Comparison of ENCODE assay signal across 23 cellular contexts in genomic region chr18:78610179-78610578, GRCh38.
A peak's percentile ranks its signal among the peaks of the same experiment; 100 is the strongest.
DNase-seq lines count a peak whose midpoint lies in the region; ATAC-seq, FAIRE-seq and TF ChIP-seq lines count a peak whose summit lies in the region.
"Had no signal": no experiment of that assay in that cellular context is flagged by ENCODE, and none has a peak within 500 bp of the region (broad histone marks: within the 10 kb centered on the region; RNA-seq: fewer than 3 reads in every experiment).

No MANE protein-coding gene starts in this region.

- H3K79me1 ChIP-seq in H9 (ENCODE audit: insufficient read depth, low read depth, low read length, poor library complexity, severe bottlenecking) (no peaks in the 10 kb centered on the region), H1 (ENCODE audit: low read depth, low read length) (no peaks in the 10 kb centered on the region)

- no peak overlapping the region for H4K5ac ChIP-seq in H9 (ENCODE audit: insufficient read length, low read depth, low read length)
- H4K5ac ChIP-seq in H1 (ENCODE audit: insufficient read length, low read depth, low read length) = no peak overlapping the region

- intact Hi-C loops in spleen (cut with DNase I; ENCODE audit: low total_unique reads) = no loop called here

- no peak overlapping the region for H2AFZ ChIP-seq in H9 (ENCODE audit: low read length)
- H2AFZ ChIP-seq in H1 (ENCODE audit: low read length) = no peak overlapping the region
- H2AFZ ChIP-seq: GM23338 had no signal

- 0 out of 4 replicates have a peak, but pooled peaks cover 0 to 5% of the 10 kb centered on the region in 2 experiments for H3K4me1 Mint-ChIP-seq in H9
- H3K4me1 Mint-ChIP-seq: B cell; CD8-positive, alpha-beta memory T cell; GM23338 had no signal

- H3K4me1 ChIP-seq in H9 (ENCODE audit: insufficient read depth, low read length) = no peaks in the 10 kb centered on the region
- H3K4me1 ChIP-seq in H1 (replicated peaks in 1 of 4; ENCODE audit: control insufficient read depth in 3 of 4, insufficient read depth in 4 of 4, low read length in 3 of 4) = no peaks in the 10 kb centered on the region
- no peaks in the 10 kb centered on the region for H3K4me1 ChIP-seq in spleen
- H3K4me1 ChIP-seq: BLaER1 had no signal

- no peak overlapping the region for H4K8ac ChIP-seq in H9 (replicated peaks; ENCODE audit: insufficient read length, low read depth, low read length)
- peak overlapping the region; percentile 71; the same call in 1 of the 2 replicates for H4K8ac ChIP-seq in H1 (ENCODE audit: extremely low read depth, insufficient read depth, low read length)

- H2BK20ac ChIP-seq in H9 (ENCODE audit: low read depth, low read length, poor library complexity, severe bottlenecking) = no peak overlapping the region
- H2BK20ac ChIP-seq in H1 (ENCODE audit: low read length) = no peak overlapping the region

- H3K36me3 Mint-ChIP-seq in H9 (ENCODE audit: insufficient read depth in 1 of 3, low read depth in 3 of 3) = peaks cover 0 to 2% (median 0%) of the 10 kb centered on the region in 3 experiments; a peak in 2 of 7 replicates

- H4K20me1 ChIP-seq in H9 (ENCODE audit: control insufficient read depth, insufficient read depth, insufficient read length) (no peaks in the 10 kb centered on the region), H1 (replicated peaks in 1 of 2; ENCODE audit: control insufficient read depth in 1 of 2, insufficient read depth in 2 of 2, low read length in 2 of 2) (peaks cover 0 to 10% of the 10 kb centered on the region in 2 experiments)
- H4K20me1 ChIP-seq: BLaER1 had no signal

- H2BK5ac ChIP-seq in H9 (ENCODE audit: insufficient read length, low read length) (no peak overlapping the region), H1 (ENCODE audit: low read depth, low read length) (no peak overlapping the region)

- no CpG with 5 or more reads among the region's 12 CpGs for whole genome bisulfite sequencing in H9 (ENCODE audit: extremely low coverage, insufficient read length, low lambda C conversion rate)
- WGBS in H1 (ENCODE audit: extremely low coverage in 1 of 2, insufficient coverage in 1 of 2, insufficient read length in 1 of 2, insufficient replicate concordance in 2 of 2, low coverage in 1 of 2, low lambda C conversion rate in 2 of 2, missing lambda C conversion rate in 1 of 2), 2 experiments = 97% methylated on average over 12 of the region's 12 CpGs; no CpG with 5 or more reads in 1 of the 2 experiments
- 76 to 83% (median 79%) methylated on average over 10 to 12 of the region's 12 CpGs for WGBS in spleen, 5 donors

- no peak overlapping the region for H3K23ac ChIP-seq in H9 (ENCODE audit: insufficient read length, low read depth, low read length)
- H3K23ac ChIP-seq in H1 (ENCODE audit: insufficient read length) = no peak overlapping the region

- peak overlapping the region in 1 of 3 experiments; percentile 17; a peak in 1 of 7 replicates for H3K27ac Mint-ChIP-seq in H9
- H3K27ac Mint-ChIP-seq: B cell; CD4-positive, alpha-beta T cell; GM23338 had no signal

- H3K18ac ChIP-seq in H9 (ENCODE audit: insufficient read length, low read depth, low read length) (no peak overlapping the region), H1 (ENCODE audit: extremely low read depth, low read length) (no peak overlapping the region)

- H2BK15ac ChIP-seq in H9 (ENCODE audit: low read depth, low read length) (no peak overlapping the region), H1 (ENCODE audit: low read length) (peak overlapping the region; percentile 72; the same call in 1 of the 2 replicates)

- POLR2A ChIA-PET in H1 (lab: Charles Lee; ENCODE audit: partially characterized antibody) = no interaction called here

- no peak overlapping the region for H3T11ph ChIP-seq in H9 (ENCODE audit: low read length)

- H3K4me3 ChIP-seq in H1 (ENCODE audit: extremely low read depth in 1 of 4, insufficient read depth in 2 of 4, low read depth in 3 of 4, low read length in 4 of 4) = no peak overlapping the region
- no peak overlapping the region for H3K4me3 ChIP-seq in spleen
- no peak overlapping the region for H3K4me3 ChIP-seq in MG63
- H3K4me3 ChIP-seq: BLaER1, GM12878, GM23338 had no signal

- H3K4me2 ChIP-seq in H9 (ENCODE audit: insufficient read depth, insufficient read length, low read length) = no peak overlapping the region
- no peak overlapping the region for H3K4me2 ChIP-seq in H1 (ENCODE audit: insufficient read depth in 1 of 2, low read depth in 2 of 2, low read length in 2 of 2)
- H3K4me2 ChIP-seq: BLaER1, GM23338 had no signal

- H3K4ac ChIP-seq in H9 (ENCODE audit: low read depth, low read length) (no peak overlapping the region), H1 (replicated peaks; ENCODE audit: insufficient read length, low read depth, low read length) (no peak overlapping the region)

- H2BK120ac ChIP-seq in H9 (ENCODE audit: low read depth, low read length, poor library complexity, severe bottlenecking) = no peak overlapping the region
- H2BK120ac ChIP-seq in H1 (replicated peaks; ENCODE audit: low read depth, low read length) = no peak overlapping the region

- TF ChIP-seq CTCF in H9 (conservative IDR thresholded peaks at IDR 0.05) = no peak
- TF ChIP-seq CTCF in H1 (IDR thresholded peaks at IDR 0.05; ENCODE audit: control extremely low read depth in 1 of 3, insufficient read depth in 1 of 3, low read depth in 1 of 3, low read length in 3 of 3) = no peak
- no peak for TF ChIP-seq CTCF in spleen (IDR thresholded peaks at IDR 0.05 in 8 of 11, conservative IDR thresholded peaks at IDR 0.05 in 3 of 11)

- H3K79me2 ChIP-seq in H9 (ENCODE audit: insufficient read depth, low read length) = no peaks in the 10 kb centered on the region
- no peaks in the 10 kb centered on the region for H3K79me2 ChIP-seq in H1 (ENCODE audit: control insufficient read depth in 1 of 2, insufficient read depth in 2 of 2, low read length in 2 of 2)

- H3K9me3 Mint-ChIP-seq in H9 = peaks cover 4 to 9% of the 10 kb centered on the region in 2 experiments; a peak in 4 of 5 replicates

- no peak overlapping the region; a peak in 1 of 5 replicates for H3K4me3 Mint-ChIP-seq in H9
- H3K4me3 Mint-ChIP-seq: B cell; CD4-positive, alpha-beta T cell; CD8-positive, alpha-beta memory T cell; GM23338 had no signal

- H4K91ac ChIP-seq in H9 (ENCODE audit: insufficient read length, low read depth, low read length) = no peak overlapping the region
- H4K91ac ChIP-seq in H1 (replicated peaks; ENCODE audit: insufficient read length, low read length) = peak overlapping the region; percentile 0

- no peak overlapping the region for H3K56ac ChIP-seq in H9 (ENCODE audit: insufficient read length, low read depth, low read length)
- no peak overlapping the region for H3K56ac ChIP-seq in H1 (replicated peaks; ENCODE audit: insufficient read length, low read depth, low read length)

- H3K14ac ChIP-seq in H9 (ENCODE audit: insufficient read depth, low read length) (no peak overlapping the region), H1 (ENCODE audit: insufficient read length) (no peak overlapping the region)

- peaks cover 2% of the 10 kb centered on the region; the same call in 1 of the 2 replicates for H3K27me3 Mint-ChIP-seq in H9 (ENCODE audit: low read depth)
- H3K27me3 Mint-ChIP-seq: B cell; CD4-positive, alpha-beta T cell had no signal

- H3K9ac ChIP-seq in H9 (ENCODE audit: extremely low read depth, insufficient read length, low read length) (no peak overlapping the region), H1 (replicated peaks in 1 of 4; ENCODE audit: extremely low read depth in 1 of 4, low read depth in 3 of 4, low read length in 3 of 4) (no peak overlapping the region)
- H3K9ac ChIP-seq: BLaER1 had no signal

- peak; percentile 6 for DNase-seq in H9
- no peak for DNase-seq in H1 (ENCODE audit: low read depth in 1 of 2, low spot score in 2 of 2)
- peak; percentile 73 for DNase-seq in mesenteric fat pad (ENCODE audit: low spot score)
- peak; percentile 51 for DNase-seq in spleen
- DNase-seq in activated T-cell treated with anti-CD3 and anti-CD28 coated beads, Interleukin-2, amount 50 U/mL, for 48 hours = no peak
- no peak for DNase-seq in MG63
- DNase-seq: CD4-positive, alpha-beta T cell; CD8-positive, alpha-beta memory T cell; DMS 273 treated with DMSO at 0.1 percent for 48 hours; DMS79; EL; GDM1 had no signal

- H3K9me3 ChIP-seq in H9 (ENCODE audit: control insufficient read depth, low read depth, low read length) (no peaks in the 10 kb centered on the region), H1 (ENCODE audit: insufficient read depth in 2 of 2, low read depth in 1 of 2, low read length in 1 of 2) (no peaks in the 10 kb centered on the region; a peak in 1 of 4 replicates), spleen (peaks cover 0 to 11% (median 3%) of the 10 kb centered on the region in 8 donors), MG63 (no peaks in the 10 kb centered on the region)
- H3K9me3 ChIP-seq: BLaER1 had no signal

- TF ChIP-seq POLR2A in H1 (IDR thresholded peaks at IDR 0.05; ENCODE audit: control extremely low read depth in 1 of 2, low read depth in 2 of 2, low read length in 2 of 2) (no peak), spleen (IDR thresholded peaks at IDR 0.05) (no peak)

- no peak for TF ChIP-seq EP300 in H1 (IDR thresholded peaks at IDR 0.05; ENCODE audit: borderline replicate concordance in 1 of 2, low read depth in 2 of 2, low read length in 2 of 2)

- no peak for FAIRE-seq in H1 (lab: Jason Lieb, UNC)
- FAIRE-seq: A204.1, D721Med, GM12878, GM19239, H54 had no signal

- no peak overlapping the region for H2AK5ac ChIP-seq in H9 (ENCODE audit: insufficient read length, low read length)
- H2AK5ac ChIP-seq in H1 (ENCODE audit: low read depth, low read length) = no peak overlapping the region

- no peak overlapping the region for H3K27ac ChIP-seq in H9 (ENCODE audit: insufficient read length, low read depth, low read length)
- no peak overlapping the region for H3K27ac ChIP-seq in H1 (ENCODE audit: low read depth, low read length)
- H3K27ac ChIP-seq in spleen = no peak overlapping the region
- H3K27ac ChIP-seq: BLaER1, C4-2B had no signal

- H3K27me3 ChIP-seq in H9 (ENCODE audit: insufficient read depth, low read length) = no peaks in the 10 kb centered on the region
- no peaks in the 10 kb centered on the region for H3K27me3 ChIP-seq in H1 (replicated peaks in 1 of 4; ENCODE audit: control insufficient read depth in 3 of 4, extremely low read depth in 1 of 4, insufficient read depth in 3 of 4, low read length in 3 of 4)
- H3K27me3 ChIP-seq in spleen (replicated peaks in 1 of 7) = peaks cover 0 to 13% (median 0%) of the 10 kb centered on the region in 7 donors
- H3K27me3 ChIP-seq in MG63 = no peaks in the 10 kb centered on the region
- H3K27me3 ChIP-seq: BLaER1 had no signal

- H3K23me2 ChIP-seq in H9 (ENCODE audit: insufficient read length, low read depth, low read length, poor library complexity, severe bottlenecking) (no peaks in the 10 kb centered on the region), H1 (ENCODE audit: low read depth, low read length) (peaks cover 12% of the 10 kb centered on the region; the same call in 1 of the 2 replicates)

- no peak for ATAC-seq in GM19467 (IDR thresholded peaks at IDR 0.05; ENCODE audit: unreplicated experiment)
- ATAC-seq: GM12878, GM23338, HCT116 had no signal

- no peaks in the 10 kb centered on the region for H3K36me3 ChIP-seq in H1 (ENCODE audit: control insufficient read depth in 2 of 4, insufficient read depth in 4 of 4, low read length in 3 of 4)
- H3K36me3 ChIP-seq in spleen = no peaks in the 10 kb centered on the region
- no peaks in the 10 kb centered on the region for H3K36me3 ChIP-seq in MG63
- H3K36me3 ChIP-seq: BLaER1 had no signal

- TF ChIP-seq RAD21 in H1 (IDR thresholded peaks at IDR 0.05 in 1 of 2, conservative IDR thresholded peaks at IDR 0.05 in 1 of 2; ENCODE audit: low read depth in 2 of 2, low read length in 2 of 2) = no peak

- CTCF ChIA-PET in H1 (lab: Charles Lee; ENCODE audit: partially characterized antibody) = no interaction called here

- no peak overlapping the region for H2BK12ac ChIP-seq in H9 (ENCODE audit: insufficient read length, low read depth, low read length)
- H2BK12ac ChIP-seq in H1 (ENCODE audit: low read depth, low read length) = 0 out of 2 replicates have a peak overlapping the region, but pooled peaks have one; percentile 42

Comparison
In these comparisons a context has a peak if more than half of its experiments do, and no peak if none do; other contexts are left out.
1. DNase-seq: peak in H9 (single experiment), mesenteric fat pad (single experiment) and spleen (single experiment); none in H1 (0 of 2), activated T-cell treated with anti-CD3 and anti-CD28 coated beads, Interleukin-2, amount 50 U/mL, for 48 hours (0 of 2) and MG63 (single experiment).